Comparison of ENCODE assay signal across 8 cellular contexts in genomic region chr11:33692013-33692504, GRCh38. TPM values are rescaled to one million over a fixed set of nuclear protein-coding genes. Genes with fewer than 3 reads are reported as not detected.
DNase-seq lines count a peak whose midpoint lies in the region; ATAC-seq and TF ChIP-seq lines count a peak whose summit lies in the region.

No MANE protein-coding gene starts in this region.

- peak overlapping the region; percentile 22 for H3K4me3 ChIP-seq in brain microvascular endothelial cell (ENCODE audit: low read depth, low read length)
- no peak overlapping the region for H3K4me3 ChIP-seq in kidney epithelial cell (ENCODE audit: low read depth, low read length)
- no peak overlapping the region for H3K4me3 ChIP-seq in spleen

- H3K27me3 ChIP-seq in brain microvascular endothelial cell (replicated peaks): no peaks in the 10 kb centered on the region
- H3K27me3 ChIP-seq in kidney epithelial cell (ENCODE audit: control insufficient read depth, insufficient read depth, low read length): no peaks in the 10 kb centered on the region
- H3K27me3 ChIP-seq in spleen (replicated peaks in 1 of 7): no peaks in the 10 kb centered on the region

- peak overlapping the region; percentile 98 for H3K27ac ChIP-seq in brain microvascular endothelial cell
- H3K27ac ChIP-seq in spleen: peak overlapping the region; percentile 53 to 84 (median 73)

- in situ Hi-C loops in brain microvascular endothelial cell (cut with HindIII; ENCODE audit: low pct_ligation_motif_present, low sequenced_read_pairs): no loop called here

- ATAC-seq in HG03469 (IDR thresholded peaks at IDR 0.05; ENCODE audit: unreplicated experiment): no peak
- ATAC-seq in HG03039 (IDR thresholded peaks at IDR 0.05; ENCODE audit: unreplicated experiment): no peak

- intact Hi-C loops in spleen (cut with DNase I; ENCODE audit: low total_unique reads): no loop called here

- TF ChIP-seq POLR2A in spleen (IDR thresholded peaks at IDR 0.05): no peak

- peaks cover 0 to 9% (median 6%) of the 10 kb centered on the region in 8 donors for H3K9me3 ChIP-seq in spleen

- peak; percentile 30 for DNase-seq in NCI-H146 (lab: John Stamatoyannopoulos, UW)
- no peak for DNase-seq in NCI-H146 treated with DMSO at 0.1 percent for 48 hours (lab: John Stamatoyannopoulos, UW; ENCODE audit: unreplicated experiment)
- DNase-seq in brain microvascular endothelial cell: peak; percentile 97
- DNase-seq in kidney epithelial cell (ENCODE audit: low read depth): peak; percentile 95
- DNase-seq in spleen: no peak
- DNase-seq in 8988T: no peak

- H3K36me3 ChIP-seq in brain microvascular endothelial cell (replicated peaks) (no peaks in the 10 kb centered on the region), kidney epithelial cell (ENCODE audit: control insufficient read depth, insufficient read depth, low read length) (no peaks in the 10 kb centered on the region), spleen (no peaks in the 10 kb centered on the region)

- WGBS in spleen, 5 donors: 44 to 60% (median 52%) methylated on average over 9 of the region's 9 CpGs

- no peak for TF ChIP-seq CTCF in brain microvascular endothelial cell (IDR thresholded peaks at IDR 0.05; ENCODE audit: low read depth, low read length, missing control alignments)
- TF ChIP-seq CTCF in kidney epithelial cell (IDR thresholded peaks at IDR 0.05; ENCODE audit: insufficient read depth, low read length, poor library complexity, severe bottlenecking): no peak
- no peak for TF ChIP-seq CTCF in spleen (IDR thresholded peaks at IDR 0.05 in 8 of 11, conservative IDR thresholded peaks at IDR 0.05 in 3 of 11)

- H3K4me1 ChIP-seq in spleen: peaks cover 0 to 36% (median 10%) of the 10 kb centered on the region in 6 donors

RNA-seq across cellular contexts. Expression of gene C11orf91, which starts 8.6 kb away (rescaled TPM):
- total RNA-seq in kidney epithelial cell: not detected in 2 replicates
- total RNA-seq in spleen: under 1 TPM in 1 of 7 donors, not detected in 6; 0.85 TPM
- polyA plus RNA-seq in spleen: not detected

RNA-seq across cellular contexts. Expression of gene CD59, which starts 44.2 kb away (rescaled TPM):
- total RNA-seq in kidney epithelial cell (468 and 469 TPM in 2 replicates), spleen (100 to 1,000 TPM; 163 to 281 (median 213) TPM)
- 10 to 100 TPM; 21.6 to 62.1 (median 57.9) TPM for polyA plus RNA-seq in spleen

Comparison
In these comparisons a context has a peak if more than half of its experiments do, and no peak if none do; other contexts are left out.
1. DNase-seq: peak in NCI-H146 (single experiment), brain microvascular endothelial cell (single experiment) and kidney epithelial cell (single experiment); none in NCI-H146 treated with DMSO at 0.1 percent for 48 hours (single experiment), spleen (single experiment) and 8988T (single experiment).